ENCODE assay signal across 1 cellular context in the genomic region with DNA sequence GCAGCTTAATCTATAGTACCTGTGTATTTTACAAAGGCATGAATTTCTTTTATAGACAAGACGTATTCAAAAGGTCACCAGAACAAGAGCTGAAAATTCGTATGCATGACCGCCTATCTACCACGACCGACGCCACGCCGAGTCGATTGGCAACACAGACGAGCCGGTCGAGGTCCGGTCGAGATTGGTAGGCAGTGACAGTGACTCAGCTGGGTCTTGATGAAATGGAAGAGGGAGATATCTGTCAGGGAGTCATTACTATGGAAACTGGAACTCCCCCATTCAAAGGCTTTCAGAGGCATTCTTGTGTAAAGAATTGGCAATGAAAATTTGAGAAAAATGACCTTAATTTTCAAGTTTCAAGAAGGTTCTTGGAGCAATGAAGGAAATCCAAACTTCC.
TF ChIP-seq lines count a peak whose summit lies in the region.

No MANE protein-coding gene starts in this region.

TF ChIP-seq in HCT116, 20 proteins besides CTCF, POLR2A, EP300 and RAD21:
- no peak for TF ChIP-seq JUND (IDR thresholded peaks at IDR 0.05)
- no peak for TF ChIP-seq ATF3 (IDR thresholded peaks at IDR 0.05)
- TF ChIP-seq YY1 (IDR thresholded peaks at IDR 0.05; ENCODE audit: extremely low read depth, insufficient replicate concordance, low read depth, low read length): no peak
- TF ChIP-seq EZH2phosphoT487 (IDR thresholded peaks at IDR 0.05; ENCODE audit: borderline replicate concordance): no peak
- TF ChIP-seq POLR2AphosphoS5 (IDR thresholded peaks at IDR 0.05; ENCODE audit: low read depth, low read length): no peak
- no peak for TF ChIP-seq EZH2 (IDR thresholded peaks at IDR 0.05)
- TF ChIP-seq ZNF274 (IDR thresholded peaks at IDR 0.05; ENCODE audit: low read depth, low read length): no peak
- TF ChIP-seq FOSL1 (IDR thresholded peaks at IDR 0.05; ENCODE audit: low read depth): no peak
- no peak for TF ChIP-seq CEBPB (IDR thresholded peaks at IDR 0.05; ENCODE audit: low read depth)
- no peak for TF ChIP-seq SIN3A (IDR thresholded peaks at IDR 0.05; ENCODE audit: low read depth)
- TF ChIP-seq ELF1 (IDR thresholded peaks at IDR 0.05; ENCODE audit: borderline replicate concordance, low read depth): no peak
- TF ChIP-seq TCF7L2 (IDR thresholded peaks at IDR 0.05; ENCODE audit: borderline replicate concordance, extremely low read depth, insufficient read depth, insufficient read length): no peak
- no peak for TF ChIP-seq MAX (IDR thresholded peaks at IDR 0.05)
- TF ChIP-seq ZBTB33 (IDR thresholded peaks at IDR 0.05; ENCODE audit: extremely low read depth, insufficient replicate concordance, low read length): no peak
